1 cellular context compared by ENCODE assay signal in the genomic region with DNA sequence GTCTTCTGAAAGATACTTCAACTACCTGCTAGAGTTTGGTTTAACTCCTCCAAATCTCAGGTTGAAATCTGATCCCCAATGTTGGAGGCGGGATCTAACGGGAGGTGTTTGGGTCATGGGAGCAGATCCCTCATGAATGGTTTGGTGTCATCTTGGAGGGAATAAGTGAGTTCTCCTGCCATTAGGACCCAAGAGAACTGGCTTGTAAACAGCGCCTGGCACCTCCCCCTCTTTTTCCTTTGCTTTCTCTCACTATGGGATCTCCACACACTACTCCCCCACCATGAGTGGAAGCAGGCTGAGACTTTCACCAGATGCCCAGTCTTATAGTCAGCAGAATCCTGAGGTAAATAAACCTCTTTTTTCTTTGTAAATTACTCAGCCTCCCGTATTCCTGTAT.
TF ChIP-seq lines count a peak whose summit lies in the region.

No MANE protein-coding gene starts in this region.

TF ChIP-seq in HEK293, 187 proteins besides CTCF, POLR2A, EP300 and RAD21 (continued from another document and continues in another):
- TF ChIP-seq, protein P1, sequence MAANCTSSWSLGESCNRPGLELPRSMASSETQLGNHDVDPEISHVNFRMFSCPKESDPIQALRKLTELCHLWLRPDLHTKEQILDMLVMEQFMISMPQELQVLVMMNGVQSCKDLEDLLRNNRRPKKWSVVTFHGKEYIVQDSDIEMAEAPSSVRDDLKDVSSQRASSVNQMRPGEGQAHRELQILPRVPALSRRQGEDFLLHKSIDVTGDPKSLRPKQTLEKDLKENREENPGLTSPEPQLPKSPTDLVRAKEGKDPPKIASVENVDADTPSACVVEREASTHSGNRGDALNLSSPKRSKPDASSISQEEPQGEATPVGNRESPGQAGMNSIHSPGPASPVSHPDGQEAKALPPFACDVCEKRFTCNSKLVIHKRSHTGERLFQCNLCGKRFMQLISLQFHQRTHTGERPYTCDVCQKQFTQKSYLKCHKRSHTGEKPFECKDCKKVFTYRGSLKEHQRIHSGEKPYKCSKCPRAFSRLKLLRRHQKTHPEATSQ (tag by site-specific recombination; IDR thresholded peaks at IDR 0.05): no peak
- TF ChIP-seq ZNF114 (tag by site-specific recombination; IDR thresholded peaks at IDR 0.05) (no peak), EGR2 (tag by site-specific recombination; IDR thresholded peaks at IDR 0.05; ENCODE audit: low read depth) (peak; percentile 7; the same call in 1 of the 2 replicates), ZNF23 (tag by site-specific recombination; IDR thresholded peaks at IDR 0.05; ENCODE audit: borderline replicate concordance) (no peak), ZNF37A (tag by site-specific recombination; IDR thresholded peaks at IDR 0.05) (no peak), ZNF214 (tag by site-specific recombination; IDR thresholded peaks at IDR 0.05; ENCODE audit: borderline replicate concordance) (no peak), ZNF670 (tag by site-specific recombination; IDR thresholded peaks at IDR 0.05; ENCODE audit: low read depth) (no peak), HOXD13 (CRISPR knock-in tag; IDR thresholded peaks at IDR 0.05; ENCODE audit: borderline replicate concordance) (no peak), ZNF626 (tag by site-specific recombination; IDR thresholded peaks at IDR 0.05) (no peak), ZXDB (tag by site-specific recombination; IDR thresholded peaks at IDR 0.05) (no peak), ZNF768 (tag by site-specific recombination; IDR thresholded peaks at IDR 0.05) (no peak), HOXA7 (CRISPR knock-in tag; IDR thresholded peaks at IDR 0.05; ENCODE audit: borderline replicate concordance) (no peak), KLF9 (tag by site-specific recombination; IDR thresholded peaks at IDR 0.05; ENCODE audit: low read depth) (no peak), ZNF623 (tag by site-specific recombination; IDR thresholded peaks at IDR 0.05) (no peak), ZNF843 (tag by site-specific recombination; IDR thresholded peaks at IDR 0.05) (no peak), ZNF621 (tag by site-specific recombination; IDR thresholded peaks at IDR 0.05) (no peak), ZNF174 (tag by site-specific recombination; IDR thresholded peaks at IDR 0.05) (no peak), BCL11A (tag by site-specific recombination; IDR thresholded peaks at IDR 0.05; ENCODE audit: low read depth) (no peak), ZFP41 (tag by site-specific recombination; IDR thresholded peaks at IDR 0.05; ENCODE audit: borderline replicate concordance) (no peak), KLF8 (tag by site-specific recombination; IDR thresholded peaks at IDR 0.05) (no peak), ZNF654 (tag by site-specific recombination; IDR thresholded peaks at IDR 0.05; ENCODE audit: low read depth) (no peak), ZFP37 (tag by site-specific recombination; IDR thresholded peaks at IDR 0.05) (no peak), ZNF341 (tag by site-specific recombination; IDR thresholded peaks at IDR 0.05; ENCODE audit: low read depth) (0 out of 2 replicates have a peak, but pooled peaks have one; percentile 51), ZNF354C (tag by site-specific recombination; IDR thresholded peaks at IDR 0.05; ENCODE audit: borderline replicate concordance, low read depth) (no peak), ZNF248 (tag by site-specific recombination; IDR thresholded peaks at IDR 0.05) (no peak), SP3 (tag by site-specific recombination; IDR thresholded peaks at IDR 0.05) (peak; percentile 32; the same call in 1 of the 2 replicates), ZNF677 (tag by site-specific recombination; IDR thresholded peaks at IDR 0.05) (no peak), ZNF133 (tag by site-specific recombination; IDR thresholded peaks at IDR 0.05) (no peak), ZNF629 (tag by site-specific recombination; IDR thresholded peaks at IDR 0.05) (no peak), SP2 (tag by site-specific recombination; IDR thresholded peaks at IDR 0.05) (no peak), ZNF560 (tag by site-specific recombination; IDR thresholded peaks at IDR 0.05; ENCODE audit: borderline replicate concordance) (no peak), ZBTB20 (tag by site-specific recombination; IDR thresholded peaks at IDR 0.05) (no peak), SALL2 (tag by site-specific recombination; IDR thresholded peaks at IDR 0.05; ENCODE audit: borderline replicate concordance) (no peak), ZBTB1 (tag by site-specific recombination; IDR thresholded peaks at IDR 0.05) (no peak), ZNF548 (tag by site-specific recombination; IDR thresholded peaks at IDR 0.05) (no peak), ZNF514 (tag by site-specific recombination; IDR thresholded peaks at IDR 0.05) (no peak), ZNF660 (tag by site-specific recombination; IDR thresholded peaks at IDR 0.05) (no peak), SP7 (tag by site-specific recombination; IDR thresholded peaks at IDR 0.05) (peak; percentile 35; the same call in 1 of the 2 replicates), KLF1 (tag by site-specific recombination; IDR thresholded peaks at IDR 0.05) (no peak), YY2 (tag by site-specific recombination; IDR thresholded peaks at IDR 0.05) (no peak), ZNF311 (tag by site-specific recombination; IDR thresholded peaks at IDR 0.05; ENCODE audit: borderline replicate concordance) (no peak), ZNF423 (tag by site-specific recombination; IDR thresholded peaks at IDR 0.05) (no peak), ZEB2 (tag by site-specific recombination; IDR thresholded peaks at IDR 0.05) (0 out of 2 replicates have a peak, but pooled peaks have one; percentile 16), RBAK (tag by site-specific recombination; IDR thresholded peaks at IDR 0.05) (no peak), ZNF610 (tag by site-specific recombination; IDR thresholded peaks at IDR 0.05; ENCODE audit: borderline replicate concordance) (no peak), GFI1B (tag by site-specific recombination; IDR thresholded peaks at IDR 0.05) (no peak), MZF1 (tag by site-specific recombination; IDR thresholded peaks at IDR 0.05; ENCODE audit: borderline replicate concordance) (peak; percentile 97), ZNF266 (tag by site-specific recombination; IDR thresholded peaks at IDR 0.05; ENCODE audit: low read depth) (no peak), PRDM1 (tag by site-specific recombination; IDR thresholded peaks at IDR 0.05) (peak; percentile 69)
- TF ChIP-seq, protein P2, sequence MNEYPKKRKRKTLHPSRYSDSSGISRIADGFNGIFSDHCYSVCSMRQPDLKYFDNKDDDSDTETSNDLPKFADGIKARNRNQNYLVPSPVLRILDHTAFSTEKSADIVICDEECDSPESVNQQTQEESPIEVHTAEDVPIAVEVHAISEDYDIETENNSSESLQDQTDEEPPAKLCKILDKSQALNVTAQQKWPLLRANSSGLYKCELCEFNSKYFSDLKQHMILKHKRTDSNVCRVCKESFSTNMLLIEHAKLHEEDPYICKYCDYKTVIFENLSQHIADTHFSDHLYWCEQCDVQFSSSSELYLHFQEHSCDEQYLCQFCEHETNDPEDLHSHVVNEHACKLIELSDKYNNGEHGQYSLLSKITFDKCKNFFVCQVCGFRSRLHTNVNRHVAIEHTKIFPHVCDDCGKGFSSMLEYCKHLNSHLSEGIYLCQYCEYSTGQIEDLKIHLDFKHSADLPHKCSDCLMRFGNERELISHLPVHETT (tag by site-specific recombination; IDR thresholded peaks at IDR 0.05): no peak
- TF ChIP-seq, protein P3, sequence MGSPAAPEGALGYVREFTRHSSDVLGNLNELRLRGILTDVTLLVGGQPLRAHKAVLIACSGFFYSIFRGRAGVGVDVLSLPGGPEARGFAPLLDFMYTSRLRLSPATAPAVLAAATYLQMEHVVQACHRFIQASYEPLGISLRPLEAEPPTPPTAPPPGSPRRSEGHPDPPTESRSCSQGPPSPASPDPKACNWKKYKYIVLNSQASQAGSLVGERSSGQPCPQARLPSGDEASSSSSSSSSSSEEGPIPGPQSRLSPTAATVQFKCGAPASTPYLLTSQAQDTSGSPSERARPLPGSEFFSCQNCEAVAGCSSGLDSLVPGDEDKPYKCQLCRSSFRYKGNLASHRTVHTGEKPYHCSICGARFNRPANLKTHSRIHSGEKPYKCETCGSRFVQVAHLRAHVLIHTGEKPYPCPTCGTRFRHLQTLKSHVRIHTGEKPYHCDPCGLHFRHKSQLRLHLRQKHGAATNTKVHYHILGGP (tag by site-specific recombination; IDR thresholded peaks at IDR 0.05): no peak
- TF ChIP-seq, protein P4, sequence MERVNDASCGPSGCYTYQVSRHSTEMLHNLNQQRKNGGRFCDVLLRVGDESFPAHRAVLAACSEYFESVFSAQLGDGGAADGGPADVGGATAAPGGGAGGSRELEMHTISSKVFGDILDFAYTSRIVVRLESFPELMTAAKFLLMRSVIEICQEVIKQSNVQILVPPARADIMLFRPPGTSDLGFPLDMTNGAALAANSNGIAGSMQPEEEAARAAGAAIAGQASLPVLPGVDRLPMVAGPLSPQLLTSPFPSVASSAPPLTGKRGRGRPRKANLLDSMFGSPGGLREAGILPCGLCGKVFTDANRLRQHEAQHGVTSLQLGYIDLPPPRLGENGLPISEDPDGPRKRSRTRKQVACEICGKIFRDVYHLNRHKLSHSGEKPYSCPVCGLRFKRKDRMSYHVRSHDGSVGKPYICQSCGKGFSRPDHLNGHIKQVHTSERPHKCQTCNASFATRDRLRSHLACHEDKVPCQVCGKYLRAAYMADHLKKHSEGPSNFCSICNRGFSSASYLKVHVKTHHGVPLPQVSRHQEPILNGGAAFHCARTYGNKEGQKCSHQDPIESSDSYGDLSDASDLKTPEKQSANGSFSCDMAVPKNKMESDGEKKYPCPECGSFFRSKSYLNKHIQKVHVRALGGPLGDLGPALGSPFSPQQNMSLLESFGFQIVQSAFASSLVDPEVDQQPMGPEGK (tag by site-specific recombination; IDR thresholded peaks at IDR 0.05): peak; percentile 43; the same call in 1 of the 2 replicates
- TF ChIP-seq, protein P5, sequence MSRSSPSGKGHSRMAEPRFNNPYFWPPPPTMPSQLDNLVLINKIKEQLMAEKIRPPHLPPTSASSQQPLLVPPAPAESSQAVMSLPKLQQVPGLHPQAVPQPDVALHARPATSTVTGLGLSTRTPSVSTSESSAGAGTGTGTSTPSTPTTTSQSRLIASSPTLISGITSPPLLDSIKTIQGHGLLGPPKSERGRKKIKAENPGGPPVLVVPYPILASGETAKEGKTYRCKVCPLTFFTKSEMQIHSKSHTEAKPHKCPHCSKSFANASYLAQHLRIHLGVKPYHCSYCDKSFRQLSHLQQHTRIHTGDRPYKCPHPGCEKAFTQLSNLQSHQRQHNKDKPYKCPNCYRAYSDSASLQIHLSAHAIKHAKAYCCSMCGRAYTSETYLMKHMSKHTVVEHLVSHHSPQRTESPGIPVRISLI (tag by site-specific recombination; IDR thresholded peaks at IDR 0.05): no peak
- TF ChIP-seq, protein P6, sequence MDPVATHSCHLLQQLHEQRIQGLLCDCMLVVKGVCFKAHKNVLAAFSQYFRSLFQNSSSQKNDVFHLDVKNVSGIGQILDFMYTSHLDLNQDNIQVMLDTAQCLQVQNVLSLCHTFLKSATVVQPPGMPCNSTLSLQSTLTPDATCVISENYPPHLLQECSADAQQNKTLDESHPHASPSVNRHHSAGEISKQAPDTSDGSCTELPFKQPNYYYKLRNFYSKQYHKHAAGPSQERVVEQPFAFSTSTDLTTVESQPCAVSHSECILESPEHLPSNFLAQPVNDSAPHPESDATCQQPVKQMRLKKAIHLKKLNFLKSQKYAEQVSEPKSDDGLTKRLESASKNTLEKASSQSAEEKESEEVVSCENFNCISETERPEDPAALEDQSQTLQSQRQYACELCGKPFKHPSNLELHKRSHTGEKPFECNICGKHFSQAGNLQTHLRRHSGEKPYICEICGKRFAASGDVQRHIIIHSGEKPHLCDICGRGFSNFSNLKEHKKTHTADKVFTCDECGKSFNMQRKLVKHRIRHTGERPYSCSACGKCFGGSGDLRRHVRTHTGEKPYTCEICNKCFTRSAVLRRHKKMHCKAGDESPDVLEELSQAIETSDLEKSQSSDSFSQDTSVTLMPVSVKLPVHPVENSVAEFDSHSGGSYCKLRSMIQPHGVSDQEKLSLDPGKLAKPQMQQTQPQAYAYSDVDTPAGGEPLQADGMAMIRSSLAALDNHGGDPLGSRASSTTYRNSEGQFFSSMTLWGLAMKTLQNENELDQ (tag by site-specific recombination; IDR thresholded peaks at IDR 0.05; ENCODE audit: low read depth): no peak
- TF ChIP-seq, protein P7, sequence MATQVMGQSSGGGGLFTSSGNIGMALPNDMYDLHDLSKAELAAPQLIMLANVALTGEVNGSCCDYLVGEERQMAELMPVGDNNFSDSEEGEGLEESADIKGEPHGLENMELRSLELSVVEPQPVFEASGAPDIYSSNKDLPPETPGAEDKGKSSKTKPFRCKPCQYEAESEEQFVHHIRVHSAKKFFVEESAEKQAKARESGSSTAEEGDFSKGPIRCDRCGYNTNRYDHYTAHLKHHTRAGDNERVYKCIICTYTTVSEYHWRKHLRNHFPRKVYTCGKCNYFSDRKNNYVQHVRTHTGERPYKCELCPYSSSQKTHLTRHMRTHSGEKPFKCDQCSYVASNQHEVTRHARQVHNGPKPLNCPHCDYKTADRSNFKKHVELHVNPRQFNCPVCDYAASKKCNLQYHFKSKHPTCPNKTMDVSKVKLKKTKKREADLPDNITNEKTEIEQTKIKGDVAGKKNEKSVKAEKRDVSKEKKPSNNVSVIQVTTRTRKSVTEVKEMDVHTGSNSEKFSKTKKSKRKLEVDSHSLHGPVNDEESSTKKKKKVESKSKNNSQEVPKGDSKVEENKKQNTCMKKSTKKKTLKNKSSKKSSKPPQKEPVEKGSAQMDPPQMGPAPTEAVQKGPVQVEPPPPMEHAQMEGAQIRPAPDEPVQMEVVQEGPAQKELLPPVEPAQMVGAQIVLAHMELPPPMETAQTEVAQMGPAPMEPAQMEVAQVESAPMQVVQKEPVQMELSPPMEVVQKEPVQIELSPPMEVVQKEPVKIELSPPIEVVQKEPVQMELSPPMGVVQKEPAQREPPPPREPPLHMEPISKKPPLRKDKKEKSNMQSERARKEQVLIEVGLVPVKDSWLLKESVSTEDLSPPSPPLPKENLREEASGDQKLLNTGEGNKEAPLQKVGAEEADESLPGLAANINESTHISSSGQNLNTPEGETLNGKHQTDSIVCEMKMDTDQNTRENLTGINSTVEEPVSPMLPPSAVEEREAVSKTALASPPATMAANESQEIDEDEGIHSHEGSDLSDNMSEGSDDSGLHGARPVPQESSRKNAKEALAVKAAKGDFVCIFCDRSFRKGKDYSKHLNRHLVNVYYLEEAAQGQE (tag by site-specific recombination; IDR thresholded peaks at IDR 0.05): no peak
- TF ChIP-seq, protein P8, sequence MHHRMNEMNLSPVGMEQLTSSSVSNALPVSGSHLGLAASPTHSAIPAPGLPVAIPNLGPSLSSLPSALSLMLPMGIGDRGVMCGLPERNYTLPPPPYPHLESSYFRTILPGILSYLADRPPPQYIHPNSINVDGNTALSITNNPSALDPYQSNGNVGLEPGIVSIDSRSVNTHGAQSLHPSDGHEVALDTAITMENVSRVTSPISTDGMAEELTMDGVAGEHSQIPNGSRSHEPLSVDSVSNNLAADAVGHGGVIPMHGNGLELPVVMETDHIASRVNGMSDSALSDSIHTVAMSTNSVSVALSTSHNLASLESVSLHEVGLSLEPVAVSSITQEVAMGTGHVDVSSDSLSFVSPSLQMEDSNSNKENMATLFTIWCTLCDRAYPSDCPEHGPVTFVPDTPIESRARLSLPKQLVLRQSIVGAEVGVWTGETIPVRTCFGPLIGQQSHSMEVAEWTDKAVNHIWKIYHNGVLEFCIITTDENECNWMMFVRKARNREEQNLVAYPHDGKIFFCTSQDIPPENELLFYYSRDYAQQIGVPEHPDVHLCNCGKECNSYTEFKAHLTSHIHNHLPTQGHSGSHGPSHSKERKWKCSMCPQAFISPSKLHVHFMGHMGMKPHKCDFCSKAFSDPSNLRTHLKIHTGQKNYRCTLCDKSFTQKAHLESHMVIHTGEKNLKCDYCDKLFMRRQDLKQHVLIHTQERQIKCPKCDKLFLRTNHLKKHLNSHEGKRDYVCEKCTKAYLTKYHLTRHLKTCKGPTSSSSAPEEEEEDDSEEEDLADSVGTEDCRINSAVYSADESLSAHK (tag by site-specific recombination; IDR thresholded peaks at IDR 0.05): no peak
